In the genomic region with DNA sequence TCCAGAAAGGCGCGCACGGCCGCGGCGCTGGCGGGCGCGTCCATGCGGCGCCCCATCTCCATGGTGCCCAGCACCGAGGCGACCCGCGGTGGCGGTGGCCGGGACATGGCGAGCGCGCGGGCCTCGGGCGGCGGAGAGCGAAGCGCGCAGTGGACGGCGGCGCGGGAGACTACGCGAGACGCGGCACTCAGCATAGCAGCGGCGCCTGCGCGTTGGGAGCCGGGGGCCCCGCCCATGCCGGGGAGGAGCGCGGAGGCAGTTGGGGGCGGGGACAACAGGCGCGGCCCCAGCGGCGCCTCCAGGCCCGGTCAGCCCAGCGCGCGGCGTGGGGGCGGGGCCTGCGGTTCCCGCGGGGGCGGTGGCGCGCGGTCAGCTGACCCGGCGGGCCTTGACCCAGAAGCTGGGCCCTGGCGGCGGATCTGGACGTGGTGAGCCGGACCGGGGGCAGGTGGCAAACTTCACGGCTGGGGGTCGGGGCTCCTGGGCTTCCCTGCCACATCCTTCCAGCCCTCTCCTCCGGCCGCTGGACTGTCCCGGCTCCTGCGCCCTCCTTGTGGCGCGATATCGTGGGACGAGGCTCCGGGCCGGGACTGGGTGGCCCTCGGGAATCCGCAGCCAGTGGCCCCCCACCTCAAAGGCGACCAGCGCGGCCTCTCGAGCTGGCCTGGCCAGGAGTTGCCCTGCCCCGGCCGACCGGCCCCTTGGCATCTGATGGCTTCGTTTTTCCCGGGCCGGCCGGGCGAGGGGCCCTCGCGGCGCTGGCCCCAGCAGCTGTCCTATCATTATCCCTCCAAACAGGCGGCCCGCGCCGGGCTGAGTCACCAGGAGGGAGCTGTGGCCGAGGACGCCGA, we compare ENCODE assay signal across 1 cellular context.
TF ChIP-seq lines count a peak whose summit lies in the region.

TSS of gene AKR7A2 (minus strand) at position 214 of the 851 bp plus-strand sequence. CDS start at position 194, 20 bp downstream.
TSS of gene SLC66A1 (plus strand) at position 396 of the 851 bp plus-strand sequence. CDS start 5,352 bp downstream, outside the sequence.

TF ChIP-seq in A549, 52 proteins besides CTCF, POLR2A, EP300 and RAD21 (continued from another document):
- TF ChIP-seq BHLHE40 (IDR thresholded peaks at IDR 0.05; ENCODE audit: low read depth, low read length) = no peak
- TF ChIP-seq PHF8 (IDR thresholded peaks at IDR 0.05; ENCODE audit: borderline replicate concordance, low read depth) = peak; percentile 53; the same call in 1 of the 2 replicates
- TF ChIP-seq ZC3H11A (IDR thresholded peaks at IDR 0.05) = no peak
- TF ChIP-seq, protein P1, sequence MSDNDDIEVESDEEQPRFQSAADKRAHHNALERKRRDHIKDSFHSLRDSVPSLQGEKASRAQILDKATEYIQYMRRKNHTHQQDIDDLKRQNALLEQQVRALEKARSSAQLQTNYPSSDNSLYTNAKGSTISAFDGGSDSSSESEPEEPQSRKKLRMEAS (IDR thresholded peaks at IDR 0.05) = peak; percentile 68
- TF ChIP-seq BCL3 (IDR thresholded peaks at IDR 0.05) = 0 out of 3 replicates have a peak, but pooled peaks have one; percentile 35
